Comparison of ENCODE assay signal across 1 cellular context in genomic region chr1:205321109-205321958, GRCh38.
TF ChIP-seq lines count a peak whose summit lies in the region.

NUAK2 (minus strand) TSS chr1:205321745; CDS start chr1:205321628, 117 bp downstream.

TF ChIP-seq in K562, 482 proteins besides CTCF, POLR2A, EP300 and RAD21 (continued from another document and continues in another):
- TF ChIP-seq ZNF12 (CRISPR knock-in tag; IDR thresholded peaks at IDR 0.05) (peak; percentile 60; the same call in 1 of the 2 replicates), CREBBP (IDR thresholded peaks at IDR 0.05; ENCODE audit: low read depth, low read length) (no peak), ZNF644 (tag; IDR thresholded peaks at IDR 0.05; ENCODE audit: low read depth) (no peak), CGGBP1 (CRISPR knock-in tag; IDR thresholded peaks at IDR 0.05) (no peak), ZSCAN29 (IDR thresholded peaks at IDR 0.05) (0 out of 2 replicates have a peak, but pooled peaks have one; percentile 24), ZNF140 (CRISPR knock-in tag; IDR thresholded peaks at IDR 0.05) (no peak), PURB (CRISPR knock-in tag; IDR thresholded peaks at IDR 0.05; ENCODE audit: low read depth) (no peak), ZBTB17 (CRISPR knock-in tag; IDR thresholded peaks at IDR 0.05) (0 out of 2 replicates have a peak, but pooled peaks have one; percentile 21), ARID2 (IDR thresholded peaks at IDR 0.05) (no peak), CREB3L1 (IDR thresholded peaks at IDR 0.05; ENCODE audit: borderline replicate concordance, low read depth) (peak; percentile 78; the same call in 1 of the 2 replicates), HNRNPUL1 (IDR thresholded peaks at IDR 0.05; ENCODE audit: low read length) (no peak), CHD7 (IDR thresholded peaks at IDR 0.05; ENCODE audit: low read depth, low read length) (no peak), ZNF584 (CRISPR knock-in tag; IDR thresholded peaks at IDR 0.05; ENCODE audit: low read depth) (no peak), REST (CRISPR knock-in tag; IDR thresholded peaks at IDR 0.05; ENCODE audit: low read depth) (no peak), RCOR1 (IDR thresholded peaks at IDR 0.05; ENCODE audit: borderline replicate concordance in 1 of 2, low read depth in 2 of 2, low read length in 2 of 2) (no peak), FOXA3 (CRISPR knock-in tag; conservative IDR thresholded peaks at IDR 0.05 in 1 of 2, IDR thresholded peaks at IDR 0.05 in 1 of 2) (0 out of 4 replicates have a peak, but pooled peaks of 1 of the 2 experiments have one; percentile 72), GABPB1 (CRISPR knock-in tag; IDR thresholded peaks at IDR 0.05) (peak; percentile 47), SMARCE1 (IDR thresholded peaks at IDR 0.05) (no peak; the same call in 1 of the 2 replicates), ZNF583 (CRISPR knock-in tag; IDR thresholded peaks at IDR 0.05) (0 out of 2 replicates have a peak, but pooled peaks have one; percentile 37), TAF15 (IDR thresholded peaks at IDR 0.05; ENCODE audit: low read depth, low read length) (no peak), MCM2 (IDR thresholded peaks at IDR 0.05; ENCODE audit: low read depth) (no peak), RHOXF2B (CRISPR knock-in tag; conservative IDR thresholded peaks at IDR 0.05) (no peak), ILK (tag; IDR thresholded peaks at IDR 0.05; ENCODE audit: borderline replicate concordance, low read depth) (no peak), NFRKB (IDR thresholded peaks at IDR 0.05; ENCODE audit: low read depth) (no peak), E4F1 (CRISPR knock-in tag; IDR thresholded peaks at IDR 0.05; ENCODE audit: borderline replicate concordance) (no peak), HMGXB4 (CRISPR knock-in tag; IDR thresholded peaks at IDR 0.05) (peak; percentile 83), PREB (CRISPR knock-in tag; IDR thresholded peaks at IDR 0.05) (no peak), ELF4 (CRISPR knock-in tag; IDR thresholded peaks at IDR 0.05) (no peak)
